8 cellular contexts compared by ENCODE assay signal in the genomic region with DNA sequence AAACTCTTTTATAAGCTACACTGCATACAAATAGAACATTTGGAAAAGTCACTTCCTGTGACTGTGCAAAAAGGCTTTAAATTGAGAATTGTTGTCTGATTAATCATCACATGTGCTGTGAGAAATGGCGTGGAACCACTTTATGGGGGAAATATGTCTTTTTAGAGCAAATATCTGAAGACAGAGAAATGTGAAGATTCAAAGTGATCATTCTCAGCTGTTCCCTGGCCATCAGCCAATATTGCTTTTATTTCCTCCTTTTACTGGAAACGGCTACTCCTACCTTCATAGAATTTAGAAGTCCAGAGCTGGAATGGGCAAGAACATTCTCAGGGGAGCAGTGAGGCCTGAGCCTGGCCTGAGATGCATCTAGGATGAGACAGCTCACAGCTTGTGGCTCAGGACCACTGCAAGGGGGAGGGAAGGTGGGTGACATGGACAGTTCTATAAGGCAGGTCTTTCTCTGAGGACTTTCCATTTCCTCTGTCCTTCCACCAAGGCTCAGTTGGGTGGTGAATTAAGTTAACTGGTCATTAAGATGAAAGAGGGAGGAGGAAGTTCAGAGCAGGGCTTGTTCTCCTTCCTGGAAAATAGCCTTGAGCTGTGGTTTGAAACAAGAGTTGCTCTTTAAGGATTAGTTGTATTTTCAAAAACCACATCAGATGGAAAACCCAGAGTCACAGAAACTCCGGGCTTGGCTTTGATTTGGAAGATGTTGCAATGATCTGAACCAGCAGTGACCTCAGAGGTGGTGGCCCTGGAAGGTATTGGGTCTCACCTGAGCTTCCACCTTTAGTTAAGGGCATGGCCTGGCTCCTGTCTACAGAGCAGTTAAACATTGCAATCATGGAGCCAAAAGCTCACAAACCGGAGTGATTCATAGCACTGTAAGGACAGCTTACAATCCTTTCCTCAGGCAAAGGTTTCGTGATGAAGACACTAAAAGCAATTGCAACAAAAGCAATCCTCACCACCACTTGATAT.
DNase-seq lines count a peak whose midpoint lies in the region; ATAC-seq and TF ChIP-seq lines count a peak whose summit lies in the region.

No MANE protein-coding gene starts in this region.

- peaks cover 66% of the 10 kb centered on the region for H3K4me1 ChIP-seq in BLaER1
- H3K4me1 ChIP-seq in osteoblast (ENCODE audit: insufficient read depth, low read length), result peaks cover 36% of the 10 kb centered on the region

- H3K27me3 Mint-ChIP-seq in activated T-helper 2 cell treated with anti-CD3 and anti-CD28 coated beads, Interferon-gamma antibody, Interleukin-2, Interleukin-4, amounts not matched to agents 10 μg/mL and 5 μg/mL and 100 μg/mL, durations not matched to agents 14 hours and 24 hours and 36 hours (ENCODE audit: low read depth), result peaks cover 5% of the 10 kb centered on the region

- DNase-seq in OCI-M1 (lab: John Stamatoyannopoulos, UW) (peak; percentile 53), epithelial cell of esophagus (ENCODE audit: low read depth) (peak; percentile 80), osteoblast (ENCODE audit: insufficient read length, low spot score, missing footprints) (no peak), T1000 (lab: John Stamatoyannopoulos, UW) (no peak), NCI-H748 (lab: John Stamatoyannopoulos, UW; ENCODE audit: unreplicated experiment) (no peak)
- no peak for DNase-seq in activated T-helper 2 cell treated with anti-CD3 and anti-CD28 coated beads, Interferon-gamma antibody, Interleukin-2, Interleukin-4, amounts not matched to agents 10 μg/mL and 5 μg/mL and 100 μg/mL, durations not matched to agents 14 hours and 24 hours and 36 hours (ENCODE audit: low spot score)

- H3K9ac ChIP-seq in BLaER1, result no peak overlapping the region

- H3K27me3 ChIP-seq in BLaER1 (no peaks in the 10 kb centered on the region), osteoblast (ENCODE audit: insufficient read depth, low read length) (no peaks in the 10 kb centered on the region)

- no peaks in the 10 kb centered on the region for H3K9me3 Mint-ChIP-seq in activated T-helper 2 cell treated with anti-CD3 and anti-CD28 coated beads, Interferon-gamma antibody, Interleukin-2, Interleukin-4, amounts not matched to agents 10 μg/mL and 5 μg/mL and 100 μg/mL, durations not matched to agents 14 hours and 24 hours and 36 hours

- no peaks in the 10 kb centered on the region for H3K36me3 Mint-ChIP-seq in activated T-helper 2 cell treated with anti-CD3 and anti-CD28 coated beads, Interferon-gamma antibody, Interleukin-2, Interleukin-4, amounts not matched to agents 10 μg/mL and 5 μg/mL and 100 μg/mL, durations not matched to agents 14 hours and 24 hours and 36 hours (ENCODE audit: low read depth)

- H2AFZ ChIP-seq in osteoblast (ENCODE audit: low read length), result peak overlapping the region; percentile 45

- H3K4me2 ChIP-seq in BLaER1 (peak overlapping the region; percentile 51), osteoblast (ENCODE audit: insufficient read depth, low read length) (peak overlapping the region; percentile 40)

- H3K9me3 ChIP-seq in BLaER1 (no peaks in the 10 kb centered on the region), osteoblast (ENCODE audit: low read depth, low read length) (no peaks in the 10 kb centered on the region)

- no peaks in the 10 kb centered on the region for H3K79me2 ChIP-seq in osteoblast (ENCODE audit: insufficient read depth, low read length)

- H3K4me3 ChIP-seq in BLaER1 (no peak overlapping the region), epithelial cell of esophagus (ENCODE audit: low read length) (no peak overlapping the region), osteoblast (ENCODE audit: insufficient read depth, low read length) (no peak overlapping the region)

- no peaks in the 10 kb centered on the region for H4K20me1 ChIP-seq in BLaER1
- H4K20me1 ChIP-seq in osteoblast (ENCODE audit: insufficient read depth, low read length), result no peaks in the 10 kb centered on the region

- TF ChIP-seq CTCF in epithelial cell of esophagus (IDR thresholded peaks at IDR 0.05; ENCODE audit: insufficient read depth, low read depth, low read length, missing control alignments) (no peak), osteoblast (IDR thresholded peaks at IDR 0.05; ENCODE audit: extremely low read depth, low read depth, low read length) (no peak)

- H3K27ac Mint-ChIP-seq in activated T-helper 2 cell treated with anti-CD3 and anti-CD28 coated beads, Interferon-gamma antibody, Interleukin-2, Interleukin-4, amounts not matched to agents 10 μg/mL and 5 μg/mL and 100 μg/mL, durations not matched to agents 14 hours and 24 hours and 36 hours, result no peak overlapping the region

- H3K36me3 ChIP-seq in BLaER1, result no peaks in the 10 kb centered on the region
- H3K36me3 ChIP-seq in osteoblast (ENCODE audit: insufficient read depth, low read length), result no peaks in the 10 kb centered on the region

- H3K4me1 Mint-ChIP-seq in activated T-helper 2 cell treated with anti-CD3 and anti-CD28 coated beads, Interferon-gamma antibody, Interleukin-2, Interleukin-4, amounts not matched to agents 10 μg/mL and 5 μg/mL and 100 μg/mL, durations not matched to agents 14 hours and 24 hours and 36 hours (ENCODE audit: low read depth), result no peaks in the 10 kb centered on the region

- H3K27ac ChIP-seq in BLaER1 (peak overlapping the region; percentile 42; the same call in 1 of the 2 replicates), osteoblast (ENCODE audit: low read depth, low read length) (peak overlapping the region; percentile 93)

- no peak for ATAC-seq in HG03139 (IDR thresholded peaks at IDR 0.05; ENCODE audit: unreplicated experiment)

- H3K4me3 Mint-ChIP-seq in activated T-helper 2 cell treated with anti-CD3 and anti-CD28 coated beads, Interferon-gamma antibody, Interleukin-2, Interleukin-4, amounts not matched to agents 10 μg/mL and 5 μg/mL and 100 μg/mL, durations not matched to agents 14 hours and 24 hours and 36 hours (ENCODE audit: low read depth), result no peak overlapping the region

- intact Hi-C loops in activated T-helper 2 cell treated with anti-CD3 and anti-CD28 coated beads, Interferon-gamma antibody, Interleukin-2, Interleukin-4, amounts not matched to agents 10 μg/mL and 5 μg/mL and 100 μg/mL, durations not matched to agents 14 hours and 24 hours and 36 hours (cut with micrococcal nuclease), result no loop called here

Comparison
In these comparisons a context has a peak if more than half of its experiments do, and no peak if none do; other contexts are left out.
1. DNase-seq: peak in OCI-M1 (single experiment) and epithelial cell of esophagus (single experiment); none in osteoblast (single experiment), T1000 (single experiment), activated T-helper 2 cell treated with anti-CD3 and anti-CD28 coated beads, Interferon-gamma antibody, Interleukin-2, Interleukin-4, amounts not matched to agents 10 μg/mL and 5 μg/mL and 100 μg/mL, durations not matched to agents 14 hours and 24 hours and 36 hours (single experiment) and NCI-H748 (single experiment).